Comparison of ENCODE assay signal across 12 cellular contexts in the genomic region with DNA sequence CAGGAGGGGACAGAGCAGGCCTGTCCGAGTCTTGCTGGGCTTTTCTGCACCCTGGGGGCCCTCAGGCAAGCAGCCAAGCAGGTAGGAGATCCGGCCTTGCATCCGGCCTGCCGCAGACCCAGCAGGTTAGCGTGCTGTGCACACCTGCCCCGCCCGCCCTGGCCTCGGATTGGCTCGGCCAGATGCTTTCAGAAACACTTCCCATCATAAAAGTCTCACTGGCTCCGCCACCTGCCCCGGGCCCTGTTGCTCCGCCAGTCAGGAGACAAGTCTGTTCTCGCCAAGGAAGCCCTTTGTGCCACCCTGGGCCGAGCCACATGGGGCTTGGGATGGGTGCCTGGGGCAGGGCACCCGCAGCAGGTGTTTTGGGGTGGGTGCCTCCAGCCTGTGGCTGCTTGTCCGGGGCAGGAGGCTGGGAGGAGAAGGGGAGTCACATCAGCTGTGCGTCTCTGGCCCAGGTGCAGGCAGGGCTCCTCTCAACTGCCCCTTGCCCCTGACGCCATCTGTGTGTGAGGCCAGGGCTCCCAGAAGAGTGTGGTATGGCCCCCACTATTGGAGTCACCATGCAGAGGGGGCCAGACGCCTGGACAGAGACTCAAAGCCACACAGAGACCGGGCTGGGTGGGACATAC.
DNase-seq lines count a peak whose midpoint lies in the region; ATAC-seq and TF ChIP-seq lines count a peak whose summit lies in the region.
"Had no signal": no experiment of that assay in that cellular context is flagged by ENCODE, and none has a peak within 500 bp of the region (broad histone marks: within the 10 kb centered on the region; RNA-seq: fewer than 3 reads in every experiment).

No MANE protein-coding gene starts in this region.

- no peak for TF ChIP-seq EP300 in tibial nerve (IDR thresholded peaks at IDR 0.05)

- H3K9me2 ChIP-seq in Loucy (replicated peaks; ENCODE audit: low read depth, low read length): no peaks in the 10 kb centered on the region

- H3K4me1 ChIP-seq in Loucy (ENCODE audit: insufficient read depth, low read length, poor library complexity, severe bottlenecking) (peaks cover 12% of the 10 kb centered on the region), cardiac muscle cell (ENCODE audit: low read depth) (peaks cover 17% of the 10 kb centered on the region), tibial nerve (peaks cover 0 to 47% (median 14%) of the 10 kb centered on the region in 4 donors)

- DNase-seq in NCI-H69 (lab: John Stamatoyannopoulos, UW): peak; percentile 95
- no peak for DNase-seq in cardiac muscle cell (ENCODE audit: low read depth in 1 of 2, low spot score in 1 of 2)
- DNase-seq in tibial nerve (ENCODE audit: low spot score in 2 of 2): no peak
- DNase-seq: cerebellar nuclear complex, GF-D8, Karpas-422 had no signal

- H3K9ac ChIP-seq in Loucy (ENCODE audit: low read depth, low read length, poor library complexity, severe bottlenecking): peak overlapping the region; percentile 16

- H3K36me3 Mint-ChIP-seq in stimulated activated memory B cell treated with anti-CD40 and anti-IgM and Interleukin-4, amounts not matched to agents 10 μg/mL and 1 μg/mL and 100 μg/mL, for 72 hours: no peaks in the 10 kb centered on the region

- H3K36me3 ChIP-seq in Loucy (ENCODE audit: insufficient read depth, low read length) (no peaks in the 10 kb centered on the region), cardiac muscle cell (no peaks in the 10 kb centered on the region), tibial nerve (no peaks in the 10 kb centered on the region)

- H3K9me3 ChIP-seq in Loucy (ENCODE audit: insufficient read depth, low read depth, low read length): no peaks in the 10 kb centered on the region
- H3K9me3 ChIP-seq in cardiac muscle cell (ENCODE audit: low read depth): no peaks in the 10 kb centered on the region
- H3K9me3 ChIP-seq in tibial nerve: no peaks in the 10 kb centered on the region

- 83 to 84% methylated on average over 12 to 18 of the region's 20 CpGs for WGBS in tibial nerve, 2 donors

- TF ChIP-seq CTCF in Loucy (conservative IDR thresholded peaks at IDR 0.05; ENCODE audit: low read length) (no peak), cardiac muscle cell (IDR thresholded peaks at IDR 0.05; ENCODE audit: low read depth, low read length) (no peak), tibial nerve (IDR thresholded peaks at IDR 0.05) (no peak)

- H3K9me3 Mint-ChIP-seq in stimulated activated memory B cell treated with anti-CD40 and anti-IgM and Interleukin-4, amounts not matched to agents 10 μg/mL and 1 μg/mL and 100 μg/mL, for 72 hours: peaks cover 13% of the 10 kb centered on the region
- H3K9me3 Mint-ChIP-seq: neural crest cell had no signal

- no peaks in the 10 kb centered on the region for H3K4me1 Mint-ChIP-seq in stimulated activated memory B cell treated with anti-CD40 and anti-IgM and Interleukin-4, amounts not matched to agents 10 μg/mL and 1 μg/mL and 100 μg/mL, for 72 hours

- H3K27me3 Mint-ChIP-seq in stimulated activated memory B cell treated with anti-CD40 and anti-IgM and Interleukin-4, amounts not matched to agents 10 μg/mL and 1 μg/mL and 100 μg/mL, for 72 hours: peaks cover 58% of the 10 kb centered on the region

- peak overlapping the region; percentile 4 for H3K4me2 ChIP-seq in Loucy (ENCODE audit: low read depth, low read length, poor library complexity, severe bottlenecking)

- H3K4me3 Mint-ChIP-seq in stimulated activated memory B cell treated with anti-CD40 and anti-IgM and Interleukin-4, amounts not matched to agents 10 μg/mL and 1 μg/mL and 100 μg/mL, for 72 hours: no peak overlapping the region
- H3K4me3 Mint-ChIP-seq: neural crest cell had no signal

- peak; percentile 28 for ATAC-seq in stimulated activated memory B cell treated with anti-CD40 and anti-IgM and Interleukin-4, amounts not matched to agents 10 μg/mL and 1 μg/mL and 100 μg/mL, for 72 hours
- ATAC-seq in GM21423 (IDR thresholded peaks at IDR 0.05; ENCODE audit: unreplicated experiment) (no peak), GM19035 (IDR thresholded peaks at IDR 0.05; ENCODE audit: unreplicated experiment) (no peak)

- H3K79me2 ChIP-seq in Loucy (ENCODE audit: insufficient read depth, low read length): no peaks in the 10 kb centered on the region

- H3K27ac ChIP-seq in cardiac muscle cell: peak overlapping the region; percentile 32
- peak overlapping the region in 1 of 4 donors; percentile 38 for H3K27ac ChIP-seq in tibial nerve
- H3K27ac ChIP-seq: SK-N-MC had no signal

- no peaks in the 10 kb centered on the region for H3F3A ChIP-seq in Loucy (ENCODE audit: low read depth)

- no peak overlapping the region for H2AFZ ChIP-seq in Loucy (ENCODE audit: low read length)

- H3K4me3 ChIP-seq in Loucy (ENCODE audit: low read length, poor library complexity, severe bottlenecking): no peak overlapping the region
- no peak overlapping the region for H3K4me3 ChIP-seq in cardiac muscle cell
- no peak overlapping the region for H3K4me3 ChIP-seq in tibial nerve
- H3K4me3 ChIP-seq: SK-N-MC had no signal

- H3K27me3 ChIP-seq in Loucy (ENCODE audit: insufficient read depth, low read length, poor library complexity, severe bottlenecking) (no peaks in the 10 kb centered on the region), cardiac muscle cell (no peaks in the 10 kb centered on the region), tibial nerve (no peaks in the 10 kb centered on the region)

- H3K27ac Mint-ChIP-seq in stimulated activated memory B cell treated with anti-CD40 and anti-IgM and Interleukin-4, amounts not matched to agents 10 μg/mL and 1 μg/mL and 100 μg/mL, for 72 hours: no peak overlapping the region

- TF ChIP-seq POLR2A in tibial nerve (IDR thresholded peaks at IDR 0.05): no peak

- H4K20me1 ChIP-seq in Loucy (ENCODE audit: insufficient read depth, low read length, poor library complexity, severe bottlenecking): no peaks in the 10 kb centered on the region
